In genomic region chr10:122966879-122967278, GRCh38 we compare ENCODE assay signal across 12 cellular contexts. TPM values are rescaled to one million over a fixed set of nuclear protein-coding genes. Genes with fewer than 3 reads are reported as not detected.
"Had no signal": no experiment of that assay in that cellular context is flagged by ENCODE, and none has a peak within 500 bp of the region (broad histone marks: within the 10 kb centered on the region; RNA-seq: fewer than 3 reads in every experiment).

No MANE protein-coding gene starts in this region.

- FAIRE-seq: H1, H54 had no signal

- H3K9ac ChIP-seq: GM23248 had no signal

- ATAC-seq: GM23338, HCT116 had no signal

- H3K4me3 ChIP-seq: GM23248, GM23338, HAP-1 had no signal

- H3K27ac ChIP-seq: GM23248 had no signal

- H3K36me3 ChIP-seq: HAP-1 had no signal

- H3K4me2 ChIP-seq: GM23338 had no signal

- H3K4me1 Mint-ChIP-seq: GM23338, H9 had no signal

- H3K4me3 Mint-ChIP-seq: GM23338, H9, HFFc6 had no signal

- DNase-seq: GM23248, GOT3, H7, H9, HCEC 1CT, HFFc6 had no signal

- H3K4me1 ChIP-seq: HAP-1 had no signal

- H2AFZ ChIP-seq: GM23248, GM23338 had no signal

- H3K27ac Mint-ChIP-seq: GM23338, H9, HFFc6 had no signal

RNA-seq across cellular contexts. Expression of gene FAM24A, which starts 56.5 kb away (rescaled TPM):
- total RNA-seq: GM23248, GM23338, H1, H4, H7, H9, HFFc6 had no signal
- polyA plus RNA-seq: GM23248, GM23338, H1 had no signal
